In genomic region chr1:36276688-36277087, GRCh38 we compare ENCODE assay signal across 17 cellular contexts. TPM values are rescaled to one million over a fixed set of nuclear protein-coding genes. Genes with fewer than 3 reads are reported as not detected.
DNase-seq lines count a peak whose midpoint lies in the region; ATAC-seq, FAIRE-seq and TF ChIP-seq lines count a peak whose summit lies in the region.
"Had no signal": no experiment of that assay in that cellular context is flagged by ENCODE, and none has a peak within 500 bp of the region (broad histone marks: within the 10 kb centered on the region; RNA-seq: fewer than 3 reads in every experiment).

No MANE protein-coding gene starts in this region.

- H3K4me3 Mint-ChIP-seq in activated CD4-positive, alpha-beta T cell treated with anti-CD3 and anti-CD28 coated beads, Interleukin-2, amount 10 ng/mL, durations not matched to agents 7 days and 5 days, result no peak overlapping the region
- H3K4me3 Mint-ChIP-seq in activated CD4-positive, alpha-beta T cell treated with anti-CD3 and anti-CD28 coated beads, Interleukin-2, amount 10 ng/mL, durations not matched to agents 24 days and 14 days, result no peak overlapping the region
- H3K4me3 Mint-ChIP-seq: B cell; CD8-positive, alpha-beta T cell had no signal

- ATAC-seq in psoas muscle, result no peak
- ATAC-seq: CD8-positive, alpha-beta T cell; GM12878; HCT116 had no signal

- no peak for DNase-seq in activated CD4-positive, alpha-beta T cell treated with anti-CD3 and anti-CD28 coated beads, Interleukin-2, amount 10 ng/mL, durations not matched to agents 7 days and 5 days
- no peak for DNase-seq in activated CD4-positive, alpha-beta T cell treated with anti-CD3 and anti-CD28 coated beads, Interleukin-2, amount 10 ng/mL, durations not matched to agents 24 days and 14 days
- no peak for DNase-seq in RWPE1 (ENCODE audit: low spot score)
- no peak for DNase-seq in psoas muscle
- DNase-seq in GDM1 (lab: John Stamatoyannopoulos, UW), result no peak
- no peak for DNase-seq in stimulated activated naive CD4-positive, alpha-beta T cell (lab: John Stamatoyannopoulos, UW)
- no peak for DNase-seq in RCC 7860 (ENCODE audit: low spot score)
- DNase-seq: 8988T; Calu3; CD8-positive, alpha-beta T cell; DMS79 treated with DMSO at 0.1 percent for 48 hours; GOT3; H7 had no signal

- H3K27ac ChIP-seq in RWPE1, result peak overlapping the region; percentile 43
- H3K27ac ChIP-seq in psoas muscle, result peak overlapping the region; percentile 91
- H3K27ac ChIP-seq: BLaER1 treated with 17β-estradiol and CSF1 and Interleukin-3, amounts not matched to agents 10 nM and 100 nM had no signal

- intact Hi-C loops in activated CD4-positive, alpha-beta T cell treated with anti-CD3 and anti-CD28 coated beads, Interleukin-2, amount 10 ng/mL, durations not matched to agents 24 days and 14 days (cut with micrococcal nuclease), result no loop called here
- intact Hi-C loops in psoas muscle (cut with DNase I), result no loop called here

- H3K4me1 Mint-ChIP-seq in activated CD4-positive, alpha-beta T cell treated with anti-CD3 and anti-CD28 coated beads, Interleukin-2, amount 10 ng/mL, durations not matched to agents 7 days and 5 days, result peaks cover 22% of the 10 kb centered on the region
- H3K4me1 Mint-ChIP-seq in activated CD4-positive, alpha-beta T cell treated with anti-CD3 and anti-CD28 coated beads, Interleukin-2, amount 10 ng/mL, durations not matched to agents 24 days and 14 days, result peaks cover 20% of the 10 kb centered on the region

- no peak overlapping the region for H3K4me3 ChIP-seq in psoas muscle
- H3K4me3 ChIP-seq: BLaER1 treated with 17β-estradiol and CSF1 and Interleukin-3, amounts not matched to agents 10 nM and 100 nM; GM12878 had no signal

- H3K27me3 Mint-ChIP-seq in activated CD4-positive, alpha-beta T cell treated with anti-CD3 and anti-CD28 coated beads, Interleukin-2, amount 10 ng/mL, durations not matched to agents 7 days and 5 days, result no peaks in the 10 kb centered on the region
- H3K27me3 Mint-ChIP-seq in activated CD4-positive, alpha-beta T cell treated with anti-CD3 and anti-CD28 coated beads, Interleukin-2, amount 10 ng/mL, durations not matched to agents 24 days and 14 days, result no peaks in the 10 kb centered on the region
- H3K27me3 Mint-ChIP-seq: B cell had no signal

- TF ChIP-seq CTCF in RWPE1 (conservative IDR thresholded peaks at IDR 0.05; ENCODE audit: low read depth) (no peak), psoas muscle (IDR thresholded peaks at IDR 0.05) (no peak)

- peaks cover 9% of the 10 kb centered on the region for H3K36me3 Mint-ChIP-seq in activated CD4-positive, alpha-beta T cell treated with anti-CD3 and anti-CD28 coated beads, Interleukin-2, amount 10 ng/mL, durations not matched to agents 7 days and 5 days (ENCODE audit: low read depth)
- H3K36me3 Mint-ChIP-seq in activated CD4-positive, alpha-beta T cell treated with anti-CD3 and anti-CD28 coated beads, Interleukin-2, amount 10 ng/mL, durations not matched to agents 24 days and 14 days (ENCODE audit: low read depth), result peaks cover 25% of the 10 kb centered on the region

- POLR2A ChIA-PET in activated CD4-positive, alpha-beta T cell treated with anti-CD3 and anti-CD28 coated beads, Interleukin-2, amount 10 ng/mL, durations not matched to agents 7 days and 5 days (lab: Charles Lee), result no interaction called here
- POLR2A ChIA-PET in RWPE1 (lab: Yijun Ruan, JAX; ENCODE audit: low non-redundant PET), result no interaction called here

- peak overlapping the region; percentile 25 for H3K27ac Mint-ChIP-seq in activated CD4-positive, alpha-beta T cell treated with anti-CD3 and anti-CD28 coated beads, Interleukin-2, amount 10 ng/mL, durations not matched to agents 7 days and 5 days
- no peak overlapping the region for H3K27ac Mint-ChIP-seq in activated CD4-positive, alpha-beta T cell treated with anti-CD3 and anti-CD28 coated beads, Interleukin-2, amount 10 ng/mL, durations not matched to agents 24 days and 14 days
- H3K27ac Mint-ChIP-seq: B cell; CD8-positive, alpha-beta T cell had no signal

- no peaks in the 10 kb centered on the region for H3K27me3 ChIP-seq in psoas muscle (ENCODE audit: insufficient read depth in 3 of 3, low read length in 2 of 3)
- H3K27me3 ChIP-seq: BLaER1 treated with 17β-estradiol and CSF1 and Interleukin-3, amounts not matched to agents 10 nM and 100 nM had no signal

- peaks cover 44% of the 10 kb centered on the region for H3K4me1 ChIP-seq in psoas muscle
- H3K4me1 ChIP-seq: BLaER1 treated with 17β-estradiol and CSF1 and Interleukin-3, amounts not matched to agents 10 nM and 100 nM had no signal

- H3K9me3 ChIP-seq in psoas muscle, result no peaks in the 10 kb centered on the region
- H3K9me3 ChIP-seq: BLaER1 treated with 17β-estradiol and CSF1 and Interleukin-3, amounts not matched to agents 10 nM and 100 nM had no signal

- FAIRE-seq in RCC 7860 (lab: Jason Lieb, UNC), result no peak
- FAIRE-seq: GM12878 had no signal

- 93 to 97% (median 93%) methylated on average over 6 of the region's 6 CpGs for WGBS in psoas muscle, 3 donors

- CTCF ChIA-PET in activated CD4-positive, alpha-beta T cell treated with anti-CD3 and anti-CD28 coated beads, Interleukin-2, amount 10 ng/mL, durations not matched to agents 7 days and 5 days (lab: Charles Lee), result no interaction called here
- CTCF ChIA-PET in RWPE1 (lab: Yijun Ruan, JAX), result no interaction called here

- H3K9me3 Mint-ChIP-seq in activated CD4-positive, alpha-beta T cell treated with anti-CD3 and anti-CD28 coated beads, Interleukin-2, amount 10 ng/mL, durations not matched to agents 7 days and 5 days, result no peaks in the 10 kb centered on the region
- no peaks in the 10 kb centered on the region for H3K9me3 Mint-ChIP-seq in activated CD4-positive, alpha-beta T cell treated with anti-CD3 and anti-CD28 coated beads, Interleukin-2, amount 10 ng/mL, durations not matched to agents 24 days and 14 days
- H3K9me3 Mint-ChIP-seq: CD8-positive, alpha-beta T cell had no signal

- H3K36me3 ChIP-seq in psoas muscle (ENCODE audit: insufficient read depth in 1 of 2, low read depth in 1 of 2), result peaks cover 0 to 13% of the 10 kb centered on the region in 2 donors

RNA-seq across cellular contexts. Expression of gene SH3D21, which starts 29.5 kb away (rescaled TPM):
- 1 to 10 TPM; 6.5 to 6.9 TPM for total RNA-seq in activated CD4-positive, alpha-beta T cell treated with anti-CD3 and anti-CD28 coated beads, Interleukin-2, amount 10 ng/mL, durations not matched to agents 7 days and 5 days
- total RNA-seq in activated CD4-positive, alpha-beta T cell treated with anti-CD3 and anti-CD28 coated beads, Interleukin-2, amount 10 ng/mL, durations not matched to agents 24 days and 14 days, result 17.0 and 19.4 TPM in 2 replicates
- total RNA-seq in psoas muscle, result 1 to 10 TPM in 1 of 4 donors, under 1 TPM in 3; 0.69 to 1.1 (median 0.96) TPM
- under 1 TPM; 0.36 to 0.88 (median 0.37) TPM for polyA plus RNA-seq in psoas muscle

RNA-seq across cellular contexts. Expression of gene EVA1B, which starts 46.8 kb away (rescaled TPM):
- 1 to 10 TPM; 7.3 to 9.3 TPM for total RNA-seq in activated CD4-positive, alpha-beta T cell treated with anti-CD3 and anti-CD28 coated beads, Interleukin-2, amount 10 ng/mL, durations not matched to agents 7 days and 5 days
- total RNA-seq in activated CD4-positive, alpha-beta T cell treated with anti-CD3 and anti-CD28 coated beads, Interleukin-2, amount 10 ng/mL, durations not matched to agents 24 days and 14 days, result 7.5 and 9.0 TPM in 2 replicates
- total RNA-seq in psoas muscle, result 1 to 10 TPM; 3.3 to 8.2 (median 5.6) TPM
- polyA plus RNA-seq in psoas muscle, result 10 to 100 TPM in 1 of 3 donors, 1 to 10 TPM in 2; 2.6 to 13.7 (median 6.9) TPM

RNA-seq across cellular contexts. Expression of gene THRAP3, which starts 52.4 kb away (rescaled TPM):
- 100 to 1,000 TPM; 142 to 167 TPM for total RNA-seq in activated CD4-positive, alpha-beta T cell treated with anti-CD3 and anti-CD28 coated beads, Interleukin-2, amount 10 ng/mL, durations not matched to agents 7 days and 5 days
- total RNA-seq in activated CD4-positive, alpha-beta T cell treated with anti-CD3 and anti-CD28 coated beads, Interleukin-2, amount 10 ng/mL, durations not matched to agents 24 days and 14 days, result 157 and 161 TPM in 2 replicates
- total RNA-seq in psoas muscle, result 100 to 1,000 TPM in 3 of 4 donors, 10 to 100 TPM in 1; 96.6 to 159 (median 124) TPM
- 10 to 100 TPM; 45.8 to 92.9 (median 80.3) TPM for polyA plus RNA-seq in psoas muscle
